ENCODE assay signal across 23 cellular contexts in genomic region chr7:40881405-40881926, GRCh38.
"Had no signal": no experiment of that assay in that cellular context is flagged by ENCODE, and none has a peak within 500 bp of the region (broad histone marks: within the 10 kb centered on the region; RNA-seq: fewer than 3 reads in every experiment).

No MANE protein-coding gene starts in this region.

- H3K9me3 ChIP-seq: gastrocnemius medialis had no signal

- DNase-seq: activated CD4-positive, alpha-beta memory T cell treated with anti-CD3 and anti-CD28 coated beads, Interleukin-2, amount 10 ng/mL, durations not matched to agents 7 days and 5 days; activated CD4-positive, alpha-beta T cell treated with anti-CD3 and anti-CD28 coated beads for 1 hour; activated CD4-positive, alpha-beta T cell treated with anti-CD3 and anti-CD28 coated beads for 4 hours; activated CD4-positive, alpha-beta T cell treated with anti-CD3 and anti-CD28 coated beads, Interleukin-2, amount 10 ng/mL, durations not matched to agents 7 days and 5 days; activated CD4-positive, alpha-beta T cell treated with anti-CD3 and anti-CD28 coated beads, Interleukin-2, amount 50 U/mL, for 4 hours; activated effector memory CD4-positive, alpha-beta T cell treated with Interleukin-2 at 50 U/mL for 16 hours; activated gamma-delta T cell treated with Interleukin-2 at 50 U/mL for 16 hours; activated naive CD4-positive, alpha-beta T cell treated with anti-CD3 and anti-CD28 coated beads, Interleukin-2, amount 50 U/mL, for 16 hours; activated naive CD4-positive, alpha-beta T cell treated with Interleukin-2 at 50 U/mL for 16 hours; activated T-cell treated with anti-CD3 and anti-CD28 coated beads, Interleukin-2, amount 50 U/mL, for 4 hours; amniotic stem cell; anterior cingulate cortex; caudate nucleus; effector CD8-positive, alpha-beta T cell; foreskin fibroblast; gastrocnemius medialis; glutamatergic neuron; T-helper 2 cell had no signal

- H3K9me3 Mint-ChIP-seq: activated CD4-positive, alpha-beta T cell treated with anti-CD3 and anti-CD28 coated beads, Interleukin-2, amount 10 ng/mL, durations not matched to agents 7 days and 5 days had no signal

- H3K27me3 ChIP-seq: gastrocnemius medialis had no signal

- H3K27ac ChIP-seq: gastrocnemius medialis, VCaP had no signal

- H3K36me3 Mint-ChIP-seq: activated naive CD8-positive, alpha-beta T cell; WTC11 had no signal

- H3K4me3 ChIP-seq: gastrocnemius medialis had no signal

- H3K27ac Mint-ChIP-seq: activated CD4-positive, alpha-beta memory T cell treated with anti-CD3 and anti-CD28 coated beads, Interleukin-2, amount 10 ng/mL, durations not matched to agents 7 days and 5 days; activated CD4-positive, alpha-beta T cell treated with anti-CD3 and anti-CD28 coated beads, Interleukin-2, amount 10 ng/mL, durations not matched to agents 7 days and 5 days; activated naive CD8-positive, alpha-beta T cell; activated T-helper 17 cell treated with anti-CD3 and anti-CD28 coated beads, Interleukin-2, amount 50 U/mL, for 72 hours; WTC11 had no signal

- H3K4me1 ChIP-seq: gastrocnemius medialis had no signal

- H3K4me1 Mint-ChIP-seq: activated CD4-positive, alpha-beta memory T cell treated with anti-CD3 and anti-CD28 coated beads, Interleukin-2, amount 10 ng/mL, durations not matched to agents 7 days and 5 days; activated CD4-positive, alpha-beta T cell treated with anti-CD3 and anti-CD28 coated beads, Interleukin-2, amount 10 ng/mL, durations not matched to agents 7 days and 5 days; activated T-helper 17 cell treated with anti-CD3 and anti-CD28 coated beads, Interleukin-2, amount 50 U/mL, for 72 hours had no signal

- H3K4me3 Mint-ChIP-seq: activated CD4-positive, alpha-beta memory T cell treated with anti-CD3 and anti-CD28 coated beads, Interleukin-2, amount 10 ng/mL, durations not matched to agents 7 days and 5 days; activated CD4-positive, alpha-beta T cell treated with anti-CD3 and anti-CD28 coated beads, Interleukin-2, amount 10 ng/mL, durations not matched to agents 7 days and 5 days; activated naive CD8-positive, alpha-beta T cell; activated T-cell treated with anti-CD3 and anti-CD28 coated beads, Interleukin-2, amount 50 U/mL, for 4 hours; activated T-helper 17 cell treated with anti-CD3 and anti-CD28 coated beads, Interleukin-2, amount 50 U/mL, for 72 hours; WTC11 had no signal

- H3K27me3 Mint-ChIP-seq: activated CD4-positive, alpha-beta memory T cell treated with anti-CD3 and anti-CD28 coated beads, Interleukin-2, amount 10 ng/mL, durations not matched to agents 7 days and 5 days; activated CD4-positive, alpha-beta T cell treated with anti-CD3 and anti-CD28 coated beads, Interleukin-2, amount 10 ng/mL, durations not matched to agents 7 days and 5 days; activated naive CD8-positive, alpha-beta T cell; activated T-helper 17 cell treated with anti-CD3 and anti-CD28 coated beads, Interleukin-2, amount 50 U/mL, for 72 hours had no signal

- ATAC-seq: activated T-cell treated with anti-CD3 and anti-CD28 coated beads, Interleukin-2, amount 50 U/mL, for 4 hours; activated T-helper 17 cell treated with anti-CD3 and anti-CD28 coated beads, Interleukin-2, amount 50 U/mL, for 72 hours; esophagus mucosa; gastrocnemius medialis; WTC11 had no signal

- H3K36me3 ChIP-seq: gastrocnemius medialis had no signal
